In the genomic region with DNA sequence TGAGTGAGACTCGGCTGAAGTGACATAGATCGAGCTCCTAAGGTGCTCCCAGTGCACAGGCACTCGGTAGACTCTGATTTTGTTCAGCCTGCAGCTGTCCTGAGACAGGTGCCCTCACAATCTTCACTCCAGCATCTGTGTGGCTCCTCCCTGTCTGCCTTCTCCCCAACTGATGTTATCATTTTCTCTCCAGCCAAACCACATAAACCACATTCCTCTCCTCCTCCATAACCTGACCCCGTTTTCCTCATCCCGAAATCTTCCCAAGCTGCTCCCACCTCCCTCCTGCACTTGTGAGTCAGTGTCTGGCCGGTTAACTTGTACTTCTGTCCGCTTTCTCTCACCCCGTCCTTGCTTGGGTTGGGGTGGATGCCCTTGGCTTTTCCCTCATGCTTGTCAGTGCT, we compare ENCODE assay signal across 11 cellular contexts.
DNase-seq lines count a peak whose midpoint lies in the region; FAIRE-seq and TF ChIP-seq lines count a peak whose summit lies in the region.
"Had no signal": no experiment of that assay in that cellular context is flagged by ENCODE, and none has a peak within 500 bp of the region (broad histone marks: within the 10 kb centered on the region; RNA-seq: fewer than 3 reads in every experiment).

No MANE protein-coding gene starts in this region.

- intact Hi-C loops in spleen (cut with DNase I; ENCODE audit: low total_unique reads): no loop called here

- H3K9me3 ChIP-seq in spleen: no peaks in the 10 kb centered on the region
- H3K9me3 ChIP-seq: pancreas had no signal

- H3K36me3 Mint-ChIP-seq in nephron (ENCODE audit: low read depth): peaks cover 10% of the 10 kb centered on the region

- peak overlapping the region in 3 of 8 donors; percentile 3 to 24 (median 15) for H3K27ac ChIP-seq in spleen
- H3K27ac ChIP-seq: pancreas had no signal

- no peak for TF ChIP-seq CTCF in AG10803 (conservative IDR thresholded peaks at IDR 0.05; ENCODE audit: low read length)
- TF ChIP-seq CTCF in bronchial epithelial cell (IDR thresholded peaks at IDR 0.05; ENCODE audit: insufficient read depth, low read length, severe bottlenecking): no peak
- no peak for TF ChIP-seq CTCF in nephron (IDR thresholded peaks at IDR 0.05; ENCODE audit: unreplicated experiment in 3 of 3)
- no peak for TF ChIP-seq CTCF in spleen (IDR thresholded peaks at IDR 0.05 in 8 of 11, conservative IDR thresholded peaks at IDR 0.05 in 3 of 11)

- H3K27me3 Mint-ChIP-seq in nephron (ENCODE audit: low read depth): peaks cover 6% of the 10 kb centered on the region

- DNase-seq in AG10803 (ENCODE audit: low read depth): peak; percentile 90
- DNase-seq in HTR-8/SVneo (ENCODE audit: insufficient read length, low spot score): peak; percentile 45
- DNase-seq in bronchial epithelial cell (ENCODE audit: low read depth): peak; percentile 55
- no peak for DNase-seq in foreskin melanocyte
- DNase-seq in spleen: no peak
- DNase-seq in activated naive CD4-positive, alpha-beta T cell (lab: John Stamatoyannopoulos, UW): no peak
- DNase-seq in stimulated activated CD4-positive, alpha-beta T cell treated with anti-CD3 and anti-CD28 coated beads, Interleukin-2, amount 100 ng/mL, for 24 hours: no peak
- DNase-seq: hypothalamus, NCI-H2081 treated with DMSO at 0.1 percent for 48 hours, pancreas had no signal

- peak overlapping the region in 2 of 3 experiments; percentile 4 to 26 for H3K4me3 Mint-ChIP-seq in nephron

- peak overlapping the region; percentile 54 to 70 (median 61) for H3K27ac Mint-ChIP-seq in nephron

- TF ChIP-seq POLR2A in spleen (IDR thresholded peaks at IDR 0.05): no peak

- H3K4me1 Mint-ChIP-seq in nephron: peaks cover 46% of the 10 kb centered on the region

- peaks cover 0 to 36% (median 12%) of the 10 kb centered on the region in 6 donors for H3K4me1 ChIP-seq in spleen
- H3K4me1 ChIP-seq: pancreas had no signal

- WGBS in spleen, 5 donors: 53 to 70% (median 65%) methylated on average over 8 of the region's 8 CpGs

- H3K36me3 ChIP-seq in bronchial epithelial cell (ENCODE audit: control insufficient read depth, insufficient read depth, low read length) (no peaks in the 10 kb centered on the region), spleen (peaks cover 0 to 24% (median 0%) of the 10 kb centered on the region in 6 donors)
- H3K36me3 ChIP-seq: pancreas had no signal

- H3K4me3 ChIP-seq in AG10803 (ENCODE audit: low read length) (no peak overlapping the region), bronchial epithelial cell (ENCODE audit: low read depth, low read length) (no peak overlapping the region), spleen (no peak overlapping the region)
- H3K4me3 ChIP-seq: pancreas had no signal

- no peaks in the 10 kb centered on the region for H3K9me3 Mint-ChIP-seq in nephron

- H3K27me3 ChIP-seq in bronchial epithelial cell (ENCODE audit: control insufficient read depth, insufficient read depth, low read length): no peaks in the 10 kb centered on the region
- H3K27me3 ChIP-seq in spleen (replicated peaks in 1 of 7): no peaks in the 10 kb centered on the region
- H3K27me3 ChIP-seq: pancreas had no signal

- peak; percentile 88 for FAIRE-seq in HTR-8/SVneo (lab: Jason Lieb, UNC)
- no peak for FAIRE-seq in bronchial epithelial cell (lab: Jason Lieb, UNC)
- FAIRE-seq: pancreas had no signal

Comparison
In these comparisons a context has a peak if more than half of its experiments do, and no peak if none do; other contexts are left out.
1. DNase-seq: peak in AG10803 (single experiment), HTR-8/SVneo (single experiment) and bronchial epithelial cell (single experiment); none in foreskin melanocyte (single experiment), spleen (single experiment), activated naive CD4-positive, alpha-beta T cell (0 of 4) and stimulated activated CD4-positive, alpha-beta T cell treated with anti-CD3 and anti-CD28 coated beads, Interleukin-2, amount 100 ng/mL, for 24 hours (0 of 2).